9 cellular contexts compared by ENCODE assay signal in genomic region chr4:133151681-133152329, GRCh38. TPM values are rescaled to one million over a fixed set of nuclear protein-coding genes. Genes with fewer than 3 reads are reported as not detected.
DNase-seq lines count a peak whose midpoint lies in the region; ATAC-seq, FAIRE-seq and TF ChIP-seq lines count a peak whose summit lies in the region.
"Had no signal": no experiment of that assay in that cellular context is flagged by ENCODE, and none has a peak within 500 bp of the region (broad histone marks: within the 10 kb centered on the region; RNA-seq: fewer than 3 reads in every experiment).

No MANE protein-coding gene starts in this region.

- TF ChIP-seq EP300 in H1 (IDR thresholded peaks at IDR 0.05; ENCODE audit: borderline replicate concordance in 1 of 2, low read depth in 2 of 2, low read length in 2 of 2) = no peak
- no peak for TF ChIP-seq EP300 in HepG2 (IDR thresholded peaks at IDR 0.05; ENCODE audit: low read depth in 2 of 2, low read length in 2 of 2)
- TF ChIP-seq EP300 in HepG2 (CRISPR knock-in tag; IDR thresholded peaks at IDR 0.05; ENCODE audit: borderline replicate concordance) = no peak

- H3K36me3 Mint-ChIP-seq in neural crest cell (ENCODE audit: low read depth) = no peaks in the 10 kb centered on the region

- H2BK12ac ChIP-seq in H1 (ENCODE audit: low read depth, low read length) = peak overlapping the region; percentile 62; the same call in 1 of the 2 replicates

- H3K4ac ChIP-seq in H1 (replicated peaks; ENCODE audit: insufficient read length, low read depth, low read length) = no peak overlapping the region

- H3K4me1 ChIP-seq in ACC112 (ENCODE audit: control insufficient read depth, insufficient read depth, low read length, unreplicated experiment) (peaks cover 3% of the 10 kb centered on the region), H1 (replicated peaks in 1 of 4; ENCODE audit: control insufficient read depth in 3 of 4, insufficient read depth in 4 of 4, low read length in 3 of 4) (peaks cover 5 to 17% (median 15%) of the 10 kb centered on the region in 4 experiments), HepG2 (ENCODE audit: insufficient read depth, low read length) (no peaks in the 10 kb centered on the region), MM.1S (ENCODE audit: low read length) (no peaks in the 10 kb centered on the region), Peyer's patch (peaks cover 0 to 36% (median 0%) of the 10 kb centered on the region in 4 donors)

- H2AK5ac ChIP-seq in H1 (ENCODE audit: low read depth, low read length) = no peak overlapping the region

- H3K14ac ChIP-seq in H1 (ENCODE audit: insufficient read length) = no peak overlapping the region

- peaks cover 3 to 5% of the 10 kb centered on the region in 2 experiments for H4K20me1 ChIP-seq in H1 (replicated peaks in 1 of 2; ENCODE audit: control insufficient read depth in 1 of 2, insufficient read depth in 2 of 2, low read length in 2 of 2)
- H4K20me1 ChIP-seq in HepG2 (ENCODE audit: insufficient read depth, low read length) = no peaks in the 10 kb centered on the region
- H4K20me1 ChIP-seq in MM.1S (ENCODE audit: insufficient read depth, low read length) = no peaks in the 10 kb centered on the region

- POLR2A ChIA-PET in HEK293T (lab: Yijun Ruan, JAX) = interaction anchor here (0.7 to 1.7 kb wide), 6 partner anchors 9 to 475 kb away, joined by 3 to 8 read pairs (median 3); no protein-coding TSS in a partner anchor
- POLR2A ChIA-PET in H1 (lab: Charles Lee; ENCODE audit: partially characterized antibody) = interaction anchor here (1.3 to 1.4 kb wide), 3 partner anchors 9 to 22 kb away, joined by 3 to 5 read pairs (median 4); no protein-coding TSS in a partner anchor
- POLR2A ChIA-PET in HepG2 (lab: Yijun Ruan, JAX) = no interaction called here

- peak in 2 of 3 experiments; percentile 53 to 55; a peak in 3 of 4 replicates for TF ChIP-seq CTCF in H1 (IDR thresholded peaks at IDR 0.05; ENCODE audit: control extremely low read depth in 1 of 3, insufficient read depth in 1 of 3, low read depth in 1 of 3, low read length in 3 of 3)
- peak; percentile 61 for TF ChIP-seq CTCF in neural crest cell (conservative IDR thresholded peaks at IDR 0.05)
- TF ChIP-seq CTCF in HepG2 (CRISPR knock-in tag; IDR thresholded peaks at IDR 0.05) = no peak
- TF ChIP-seq CTCF in MM.1S (IDR thresholded peaks at IDR 0.05; ENCODE audit: low read length) = no peak
- no peak for TF ChIP-seq CTCF in Peyer's patch (IDR thresholded peaks at IDR 0.05)

- H3K79me1 ChIP-seq in H1 (ENCODE audit: low read depth, low read length) = no peaks in the 10 kb centered on the region

- peak overlapping the region; percentile 26; the same call in 1 of the 2 replicates for H3K18ac ChIP-seq in H1 (ENCODE audit: extremely low read depth, low read length)

- H2AFZ ChIP-seq in ACC112 (ENCODE audit: low read length, unreplicated experiment) (no peak overlapping the region), H1 (ENCODE audit: low read length) (peak overlapping the region; percentile 67; the same call in 1 of the 2 replicates), HepG2 (ENCODE audit: low read length) (no peak overlapping the region), MM.1S (ENCODE audit: low read length) (no peak overlapping the region)

- peak overlapping the region; percentile 37; the same call in 1 of the 2 replicates for H4K8ac ChIP-seq in H1 (ENCODE audit: extremely low read depth, insufficient read depth, low read length)

- H3F3A ChIP-seq in MM.1S (ENCODE audit: insufficient read depth, low read length) = no peaks in the 10 kb centered on the region

- no peak overlapping the region for H2BK20ac ChIP-seq in H1 (ENCODE audit: low read length)

- intact Hi-C loops in HepG2 (cut with micrococcal nuclease; ENCODE audit: unreplicated experiment) = loop anchor here (10.0 kb wide), 1 partner anchor 923 kb away; no protein-coding TSS in a partner anchor

- H3K23me2 ChIP-seq in H1 (ENCODE audit: low read depth, low read length) = peaks cover 55% of the 10 kb centered on the region

- WGBS in H1 (ENCODE audit: extremely low coverage in 1 of 2, insufficient coverage in 1 of 2, insufficient read length in 1 of 2, insufficient replicate concordance in 2 of 2, low coverage in 1 of 2, low lambda C conversion rate in 2 of 2, missing lambda C conversion rate in 1 of 2), 2 experiments = 2% methylated on average over 46 of the region's 63 CpGs; no CpG with 5 or more reads in 1 of the 2 experiments
- WGBS in HepG2 (ENCODE audit: low lambda C conversion rate) = 84% methylated on average over 35 of the region's 63 CpGs

- peak; percentile 52 for DNase-seq in HEK293T (ENCODE audit: extremely low spot score)
- DNase-seq in H1 (ENCODE audit: low read depth in 1 of 2, low spot score in 2 of 2) = peak in 1 of 2 experiments; percentile 76
- DNase-seq in neural crest cell (ENCODE audit: low read depth, low spot score) = peak; percentile 39
- DNase-seq in HepG2 (ENCODE audit: low spot score) = no peak
- no peak for DNase-seq in NCI-H526 (lab: John Stamatoyannopoulos, UW)
- DNase-seq in MM.1S = no peak
- no peak for DNase-seq in Peyer's patch

- no peak overlapping the region for H3K27ac Mint-ChIP-seq in neural crest cell (ENCODE audit: unreplicated experiment)

- H3K23ac ChIP-seq in H1 (ENCODE audit: insufficient read length) = no peak overlapping the region

- H2BK15ac ChIP-seq in H1 (ENCODE audit: low read length) = peak overlapping the region; percentile 18; the same call in 1 of the 2 replicates

- peak overlapping the region; percentile 52; the same call in 1 of the 2 replicates for H3K4me3 ChIP-seq in ACC112 (ENCODE audit: low read depth, low read length)
- peak overlapping the region; percentile 58 to 67 (median 64) for H3K4me3 ChIP-seq in H1 (ENCODE audit: extremely low read depth in 1 of 4, insufficient read depth in 2 of 4, low read depth in 3 of 4, low read length in 4 of 4)
- H3K4me3 ChIP-seq in HepG2 (replicated peaks in 1 of 3; ENCODE audit: insufficient read depth in 1 of 3, low read depth in 2 of 3, low read length in 3 of 3) = no peak overlapping the region
- no peak overlapping the region for H3K4me3 ChIP-seq in MM.1S (ENCODE audit: low read length)
- peak overlapping the region in 1 of 4 donors; percentile 22 for H3K4me3 ChIP-seq in Peyer's patch

- H3K9me3 Mint-ChIP-seq in neural crest cell = no peaks in the 10 kb centered on the region

- BruUV-seq in HepG2 (replicated peaks; lab: Mats Ljungman, UMichigan) = no TSS peak

- in situ Hi-C loops in HepG2 (cut with HindIII; ENCODE audit: extremely low pct_ligation_motif_present, low pct_unique_long_range_greater_than_20kb) = no loop called here

- H3K56ac ChIP-seq in H1 (replicated peaks; ENCODE audit: insufficient read length, low read depth, low read length) = no peak overlapping the region

- TF ChIP-seq POLR2A in H1 (IDR thresholded peaks at IDR 0.05; ENCODE audit: control extremely low read depth in 1 of 2, low read depth in 2 of 2, low read length in 2 of 2) (no peak), HepG2 (IDR thresholded peaks at IDR 0.05; ENCODE audit: insufficient read depth in 1 of 2, low read depth in 2 of 2, low read length in 2 of 2) (no peak), Peyer's patch (IDR thresholded peaks at IDR 0.05) (no peak)

- peaks cover 64% of the 10 kb centered on the region for H3K27me3 Mint-ChIP-seq in neural crest cell (ENCODE audit: low read depth)

- H3K9ac ChIP-seq in H1 (replicated peaks in 1 of 4; ENCODE audit: extremely low read depth in 1 of 4, low read depth in 3 of 4, low read length in 3 of 4) (no peak overlapping the region; a peak in 1 of 7 replicates), HepG2 (ENCODE audit: insufficient read depth, low read depth, low read length) (no peak overlapping the region), MM.1S (ENCODE audit: low read length) (no peak overlapping the region)

- no peak overlapping the region for H3K27ac ChIP-seq in ACC112 (ENCODE audit: low read depth, low read length)
- H3K27ac ChIP-seq in H1 (ENCODE audit: low read depth, low read length) = no peak overlapping the region
- H3K27ac ChIP-seq in HepG2 (ENCODE audit: extremely low read length, insufficient read depth, low read length) = no peak overlapping the region
- H3K27ac ChIP-seq in MM.1S (ENCODE audit: low read length) = no peak overlapping the region
- no peak overlapping the region for H3K27ac ChIP-seq in Peyer's patch
- H3K27ac ChIP-seq: VCaP had no signal

- H2BK120ac ChIP-seq in H1 (replicated peaks; ENCODE audit: low read depth, low read length) = no peak overlapping the region

- peak overlapping the region; percentile 21; the same call in 1 of the 2 replicates for H2BK5ac ChIP-seq in H1 (ENCODE audit: low read depth, low read length)

- H3K79me2 ChIP-seq in ACC112 (ENCODE audit: control insufficient read depth, insufficient read depth, low read length, unreplicated experiment) (no peaks in the 10 kb centered on the region), H1 (ENCODE audit: control insufficient read depth in 1 of 2, insufficient read depth in 2 of 2, low read length in 2 of 2) (no peaks in the 10 kb centered on the region), HepG2 (ENCODE audit: insufficient read depth, low read length) (no peaks in the 10 kb centered on the region), MM.1S (ENCODE audit: low read length) (no peaks in the 10 kb centered on the region)

- H3K9me2 ChIP-seq in MM.1S (replicated peaks; ENCODE audit: insufficient read depth, low read length) = no peaks in the 10 kb centered on the region

- CTCF ChIA-PET in HEK293T (lab: Yijun Ruan, JAX) (interaction anchor here (0.5 to 1.5 kb wide), 8 partner anchors 8 to 236 kb away, joined by 3 to 6 read pairs (median 4); no protein-coding TSS in a partner anchor), H1 (lab: Charles Lee; ENCODE audit: partially characterized antibody) (interaction anchor here (0.6 to 2.5 kb wide), 22 partner anchors 11 to 1784 kb away, joined by 3 to 11 read pairs (median 3); no protein-coding TSS in a partner anchor), HepG2 (lab: Yijun Ruan, JAX; ENCODE audit: low intra/inter-chr PET ratio, low total read pairs) (no interaction called here)

- no peaks in the 10 kb centered on the region for H3K9me3 ChIP-seq in H1 (ENCODE audit: insufficient read depth in 2 of 2, low read depth in 1 of 2, low read length in 1 of 2)
- no peaks in the 10 kb centered on the region for H3K9me3 ChIP-seq in HepG2 (ENCODE audit: low read length)
- no peaks in the 10 kb centered on the region for H3K9me3 ChIP-seq in MM.1S (replicated peaks; ENCODE audit: insufficient read depth, low read length)
- H3K9me3 ChIP-seq in Peyer's patch = peaks cover 0 to 8% (median 0%) of the 10 kb centered on the region in 4 donors

- peak overlapping the region; percentile 89 for H3K4me3 Mint-ChIP-seq in neural crest cell

- H4K91ac ChIP-seq in H1 (replicated peaks; ENCODE audit: insufficient read length, low read length) = peak overlapping the region; percentile 52

- peaks cover 73% of the 10 kb centered on the region for H3K4me1 Mint-ChIP-seq in neural crest cell

- FAIRE-seq in H1 (lab: Jason Lieb, UNC) = no peak
- no peak for FAIRE-seq in HepG2 (lab: Jason Lieb, UNC)

- H3K4me2 ChIP-seq in H1 (ENCODE audit: insufficient read depth in 1 of 2, low read depth in 2 of 2, low read length in 2 of 2) (peak overlapping the region; percentile 99), HepG2 (ENCODE audit: low read depth, low read length) (no peak overlapping the region), MM.1S (ENCODE audit: low read depth, low read length) (no peak overlapping the region)

- H3K27me3 ChIP-seq in ACC112 (ENCODE audit: insufficient read depth, low read length) (peaks cover 86% of the 10 kb centered on the region), H1 (replicated peaks in 1 of 4; ENCODE audit: control insufficient read depth in 3 of 4, extremely low read depth in 1 of 4, insufficient read depth in 3 of 4, low read length in 3 of 4) (peaks cover 45 to 69% (median 63%) of the 10 kb centered on the region in 4 experiments; a peak in 6 of 7 replicates), HepG2 (ENCODE audit: control insufficient read depth in 1 of 2, insufficient read depth in 2 of 2, low read length in 2 of 2) (peaks cover 0 to 8% of the 10 kb centered on the region in 2 experiments; a peak in 2 of 5 replicates), MM.1S (replicated peaks; ENCODE audit: insufficient read depth, low read length) (no peaks in the 10 kb centered on the region; the same call in 1 of the 2 replicates), Peyer's patch (peaks cover 0 to 17% of the 10 kb centered on the region in 2 donors)

- TF ChIP-seq RAD21 in H1 (IDR thresholded peaks at IDR 0.05 in 1 of 2, conservative IDR thresholded peaks at IDR 0.05 in 1 of 2; ENCODE audit: low read depth in 2 of 2, low read length in 2 of 2) (peak; percentile 63 to 66; a peak in 3 of 4 replicates), HepG2 (CRISPR knock-in tag; IDR thresholded peaks at IDR 0.05) (no peak)

- H3K36me3 ChIP-seq in ACC112 (ENCODE audit: insufficient read depth, low read length) (no peaks in the 10 kb centered on the region), H1 (ENCODE audit: control insufficient read depth in 2 of 4, insufficient read depth in 4 of 4, low read length in 3 of 4) (no peaks in the 10 kb centered on the region; a peak in 1 of 8 replicates), HepG2 (replicated peaks in 1 of 2; ENCODE audit: control insufficient read depth in 1 of 2, insufficient read depth in 2 of 2, low read length in 2 of 2) (no peaks in the 10 kb centered on the region), MM.1S (replicated peaks; ENCODE audit: insufficient read depth, low read length) (no peaks in the 10 kb centered on the region), Peyer's patch (no peaks in the 10 kb centered on the region)

- ATAC-seq in HepG2 = no peak

- H4K5ac ChIP-seq in H1 (ENCODE audit: insufficient read length, low read depth, low read length) = no peak overlapping the region

RNA-seq across cellular contexts. Expression of gene PCDH10, which starts 2.7 kb away (rescaled TPM):
- 9.3 and 10.0 TPM in 2 replicates for total RNA-seq in H1 (2021; fragmentation: NEBNext Ultra II Directional; extraction: Animal tissue kit (Norgen Biotek cat#: 25700))
- polyA plus RNA-seq in H1 (2011; rRNA removed) (2.2 and 3.0 TPM in 2 replicates), HepG2 (2011; rRNA removed) (not detected in 2 replicates)
- polyA plus RNA-seq in H1 (2011; cell fraction: cytosol; rRNA removed) = 2.6 TPM
- 5.5 TPM for polyA plus RNA-seq in H1 (2011; cell fraction: nucleus; rRNA removed)
- polyA plus RNA-seq in H1 (2012, experiment 1 of 2) = 1.9 to 3.1 TPM (median 2.6 TPM) in 4 replicates
- 1.1 TPM for polyA plus RNA-seq in H1 (2012, experiment 2 of 2)
- polyA plus RNA-seq in H1 (2013, experiment 1 of 2) = 24.2 TPM
- 22.9 TPM for polyA plus RNA-seq in H1 (2013, experiment 2 of 2)
- polyA minus RNA-seq in H1 (2011; rRNA and poly(A)+ RNA removed) = 5.8 and 6.0 TPM in 2 replicates
- polyA minus RNA-seq in H1 (2011; cell fraction: cytosol; rRNA and poly(A)+ RNA removed) = 4.3 TPM
- polyA minus RNA-seq in H1 (2011; cell fraction: nucleus; rRNA and poly(A)+ RNA removed) = 11.5 TPM
- total RNA-seq in neural crest cell (3.7 and 3.8 TPM in 2 replicates), HepG2 (2016; rRNA removed; fragmentation: Illumina TruSeq; extraction: Trizol) (not detected in 2 replicates), Peyer's patch (under 1 TPM; 0.27 to 0.83 (median 0.50) TPM)
- not detected in 2 replicates for total RNA-seq in HepG2 (2016; cell fraction: cytosol; rRNA removed; fragmentation: Illumina TruSeq; extraction: Trizol; ENCODE audit: low read depth)
- total RNA-seq in HepG2 (2016; cell fraction: insoluble cytoplasmic fraction; rRNA removed; fragmentation: Illumina TruSeq; extraction: Trizol) = not detected in 2 replicates
- not detected in 2 replicates for total RNA-seq in HepG2 (2016; cell fraction: membrane; rRNA removed; fragmentation: Illumina TruSeq; extraction: Trizol)
- not detected in 2 replicates for total RNA-seq in HepG2 (2016; cell fraction: nucleus; rRNA removed; fragmentation: Illumina TruSeq; extraction: Trizol)
- polyA plus RNA-seq in HepG2 (2011; cell fraction: cytosol; rRNA removed) = not detected in 2 replicates
- polyA plus RNA-seq in HepG2 (2011; cell fraction: nucleus; rRNA removed) = 0.02 TPM in 1 of 2 replicates, not detected in the other
- not detected in 2 replicates for polyA plus RNA-seq in HepG2 (2012)
- polyA plus RNA-seq in HepG2 (2016; cell fraction: cytosol; fragmentation: Illumina TruSeq; extraction: Trizol; ENCODE audit: low read depth) = not detected in 2 replicates
- not detected in 2 replicates for polyA plus RNA-seq in HepG2 (2016; cell fraction: insoluble cytoplasmic fraction; fragmentation: Illumina TruSeq; extraction: Trizol; ENCODE audit: low read depth)
- not detected in 2 replicates for polyA plus RNA-seq in HepG2 (2016; cell fraction: membrane; fragmentation: Illumina TruSeq; extraction: Trizol; ENCODE audit: low read depth)
- not detected in 2 replicates for polyA plus RNA-seq in HepG2 (2016; cell fraction: nucleus; fragmentation: Illumina TruSeq; extraction: Trizol; ENCODE audit: insufficient read depth, low read depth)
- polyA minus RNA-seq in HepG2 (2011; rRNA and poly(A)+ RNA removed; ENCODE audit: low replicate concordance) = 10.9 TPM in 1 of 2 replicates, not detected in the other
- not detected in 2 replicates for polyA minus RNA-seq in HepG2 (2011; cell fraction: cytosol; rRNA and poly(A)+ RNA removed)
- polyA minus RNA-seq in HepG2 (2011; cell fraction: nucleus; rRNA and poly(A)+ RNA removed) = not detected in 2 replicates

Comparison
In these comparisons a context has a peak if more than half of its experiments do, and no peak if none do; other contexts are left out.
1. H3K4me3 ChIP-seq: peak in ACC112 (single experiment) and H1 (4 of 4); none in HepG2 (0 of 3) and MM.1S (single experiment).
2. DNase-seq: peak in HEK293T (single experiment) and neural crest cell (single experiment); none in HepG2 (single experiment), NCI-H526 (0 of 2), MM.1S (single experiment) and Peyer's patch (0 of 3).
3. H3K4me2 ChIP-seq: peak in H1 (2 of 2); none in HepG2 (single experiment) and MM.1S (single experiment).
4. CTCF ChIP-seq: peak in H1 (2 of 3) and neural crest cell (single experiment); none in HepG2 (single experiment), MM.1S (single experiment) and Peyer's patch (0 of 6).